In genomic region chr18:75209952-75210261, GRCh38 we compare ENCODE assay signal across 8 cellular contexts. TPM values are rescaled to one million over a fixed set of nuclear protein-coding genes. Genes with fewer than 3 reads are reported as not detected.
DNase-seq lines count a peak whose midpoint lies in the region; ATAC-seq and TF ChIP-seq lines count a peak whose summit lies in the region.

No MANE protein-coding gene starts in this region.

- no peaks in the 10 kb centered on the region for H3K9me3 Mint-ChIP-seq in activated CD4-positive, alpha-beta memory T cell treated with anti-CD3 and anti-CD28 coated beads for 36 hours

- no peaks in the 10 kb centered on the region for H3K27me3 Mint-ChIP-seq in activated CD4-positive, alpha-beta memory T cell treated with anti-CD3 and anti-CD28 coated beads for 36 hours

- peak overlapping the region; percentile 98 for H3K27ac Mint-ChIP-seq in activated CD4-positive, alpha-beta memory T cell treated with anti-CD3 and anti-CD28 coated beads for 36 hours

- CTCF ChIA-PET in activated CD4-positive, alpha-beta memory T cell treated with anti-CD3 and anti-CD28 coated beads for 36 hours (lab: Charles Lee), result no interaction called here
- CTCF ChIA-PET in HEK293T (lab: Yijun Ruan, JAX), result no interaction called here

- peak overlapping the region; percentile 32 to 84 (median 71) for H3K9ac ChIP-seq in subcutaneous abdominal adipose tissue (ENCODE audit: low read length in 5 of 5)

- H3K27ac ChIP-seq in cardiac muscle cell (peak overlapping the region; percentile 89), subcutaneous abdominal adipose tissue (ENCODE audit: low read depth, low read length) (peak overlapping the region; percentile 91)

- peaks cover 59% of the 10 kb centered on the region for H3K4me1 Mint-ChIP-seq in activated CD4-positive, alpha-beta memory T cell treated with anti-CD3 and anti-CD28 coated beads for 36 hours (ENCODE audit: low read depth)

- peak overlapping the region; percentile 90 for H3K4me3 Mint-ChIP-seq in activated CD4-positive, alpha-beta memory T cell treated with anti-CD3 and anti-CD28 coated beads for 36 hours

- H3K9me3 ChIP-seq in cardiac muscle cell (ENCODE audit: low read depth) (no peaks in the 10 kb centered on the region), subcutaneous abdominal adipose tissue (ENCODE audit: control insufficient read depth in 5 of 5, low read length in 5 of 5) (no peaks in the 10 kb centered on the region)

- H3K36me3 Mint-ChIP-seq in activated CD4-positive, alpha-beta memory T cell treated with anti-CD3 and anti-CD28 coated beads for 36 hours, result peaks cover 11% of the 10 kb centered on the region

- peak overlapping the region; percentile 97 for H3K4me3 ChIP-seq in cardiac muscle cell
- peak overlapping the region; percentile 58 for H3K4me3 ChIP-seq in iPS-11a (ENCODE audit: low read depth, low read length)
- peak overlapping the region; percentile 70 to 97 (median 95) for H3K4me3 ChIP-seq in subcutaneous abdominal adipose tissue (ENCODE audit: low read depth in 1 of 5, low read length in 5 of 5)

- no peaks in the 10 kb centered on the region for H3K36me3 ChIP-seq in cardiac muscle cell
- H3K36me3 ChIP-seq in subcutaneous abdominal adipose tissue (ENCODE audit: control insufficient read depth in 5 of 5, insufficient read depth in 5 of 5, low read length in 5 of 5), result no peaks in the 10 kb centered on the region

- POLR2A ChIA-PET in activated CD4-positive, alpha-beta memory T cell treated with anti-CD3 and anti-CD28 coated beads for 36 hours (lab: Charles Lee), result interaction anchor here (1.0 to 1.7 kb wide), 6 partner anchors 32 to 404 kb away, joined by 3 to 7 read pairs (median 4); no protein-coding TSS in a partner anchor
- POLR2A ChIA-PET in HEK293T (lab: Yijun Ruan, JAX), result interaction anchor here (1.1 to 1.9 kb wide), 2 partner anchors 12 to 36 kb away, joined by 3 to 8 read pairs; no protein-coding TSS in a partner anchor

- no peak for TF ChIP-seq CTCF in cardiac muscle cell (IDR thresholded peaks at IDR 0.05; ENCODE audit: low read depth, low read length)

- H3K4me1 ChIP-seq in cardiac muscle cell (ENCODE audit: low read depth), result peaks cover 20% of the 10 kb centered on the region
- peaks cover 2 to 72% (median 64%) of the 10 kb centered on the region in 5 donors for H3K4me1 ChIP-seq in subcutaneous abdominal adipose tissue (ENCODE audit: control insufficient read depth in 5 of 5, insufficient read depth in 5 of 5, low read length in 5 of 5)

- intact Hi-C loops in left ventricle myocardium superior (cut with micrococcal nuclease), result no loop called here
- intact Hi-C loops in activated CD4-positive, alpha-beta memory T cell treated with anti-CD3 and anti-CD28 coated beads for 36 hours (cut with micrococcal nuclease), result loop anchor here (1.0 to 5.0 kb wide), 10 partner anchors 37 to 1282 kb away; partner anchors contain the start of genes TIMM21 and ZNF407

- ATAC-seq in left ventricle myocardium superior, result no peak

- DNase-seq in cardiac muscle cell (ENCODE audit: low read depth in 1 of 2, low spot score in 1 of 2), result peak in 1 of 2 donors; percentile 43
- no peak for DNase-seq in left ventricle myocardium superior
- DNase-seq in activated CD4-positive, alpha-beta memory T cell treated with anti-CD3 and anti-CD28 coated beads for 36 hours, result no peak
- no peak for DNase-seq in central memory CD4-positive, alpha-beta T cell
- DNase-seq in CD1c-positive myeloid dendritic cell (ENCODE audit: extremely low spot score), result no peak
- no peak for DNase-seq in HEK293T (ENCODE audit: extremely low spot score)

- H3K27me3 ChIP-seq in cardiac muscle cell, result peaks cover 52% of the 10 kb centered on the region
- no peaks in the 10 kb centered on the region for H3K27me3 ChIP-seq in subcutaneous abdominal adipose tissue (ENCODE audit: control insufficient read depth in 5 of 5, insufficient read depth in 4 of 5, low read length in 5 of 5)

TF ChIP-seq in HEK293T, 16 proteins besides CTCF, POLR2A, EP300 and RAD21:
- no peak for TF ChIP-seq SUZ12 (IDR thresholded peaks at IDR 0.05)
- no peak for TF ChIP-seq FOXM1 (IDR thresholded peaks at IDR 0.05; ENCODE audit: borderline replicate concordance)
- TF ChIP-seq HDGF (IDR thresholded peaks at IDR 0.05; ENCODE audit: borderline replicate concordance), result no peak
- no peak for TF ChIP-seq SP1 (IDR thresholded peaks at IDR 0.05)

RNA-seq across cellular contexts. Expression of gene TSHZ1, which starts 0.7 kb away (rescaled TPM):
- total RNA-seq in cardiac muscle cell (10.6 and 13.5 TPM in 2 replicates), left ventricle myocardium superior (24.7 TPM)
- 5.6 and 6.5 TPM in 2 replicates for polyA plus RNA-seq in cardiac muscle cell
- 10 to 100 TPM; 12.7 to 13.9 TPM for total RNA-seq in activated CD4-positive, alpha-beta memory T cell treated with anti-CD3 and anti-CD28 coated beads for 36 hours

RNA-seq across cellular contexts. Expression of gene PTGR3, which starts 1.0 kb away (rescaled TPM):
- 11.0 and 21.1 TPM in 2 replicates for total RNA-seq in cardiac muscle cell
- polyA plus RNA-seq in cardiac muscle cell, result 17.4 and 18.5 TPM in 2 replicates
- 69.6 TPM for total RNA-seq in left ventricle myocardium superior
- total RNA-seq in activated CD4-positive, alpha-beta memory T cell treated with anti-CD3 and anti-CD28 coated beads for 36 hours, result 10 to 100 TPM; 29.6 to 30.2 TPM
